Comparison of ENCODE assay signal across 9 cellular contexts in the genomic region with DNA sequence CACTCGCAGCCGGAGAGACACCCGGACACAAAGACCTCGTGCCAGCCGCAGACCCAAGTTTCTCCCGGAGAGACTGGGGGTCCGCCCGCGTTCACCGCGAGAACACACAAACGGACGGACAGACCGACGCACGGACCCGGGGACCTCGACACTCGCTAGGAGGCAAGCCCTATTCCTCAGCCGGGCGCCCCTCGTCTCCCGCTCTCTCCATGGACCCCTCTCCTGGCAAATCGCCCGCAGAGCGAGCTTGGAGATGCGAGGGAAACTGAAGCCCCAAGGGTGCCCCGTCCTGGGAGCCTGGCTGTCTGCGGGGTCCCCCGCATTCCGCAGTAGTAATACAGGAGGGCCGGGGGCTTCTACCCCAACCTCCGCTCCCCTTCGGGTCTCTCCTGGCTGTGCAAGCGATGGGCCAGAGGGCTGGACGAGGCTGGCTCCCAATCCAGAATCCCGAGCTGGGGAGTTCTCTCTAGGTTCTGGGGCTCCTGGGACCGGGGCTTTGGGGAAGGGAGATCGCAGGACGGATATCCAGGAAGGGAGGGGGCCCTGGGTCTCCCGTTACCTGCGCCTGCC. TPM values are rescaled to one million over a fixed set of nuclear protein-coding genes. Genes with fewer than 3 reads are reported as not detected.
A peak's percentile ranks its signal among the peaks of the same experiment; 100 is the strongest.
DNase-seq lines count a peak whose midpoint lies in the region; ATAC-seq and TF ChIP-seq lines count a peak whose summit lies in the region.
"Had no signal": no experiment of that assay in that cellular context is flagged by ENCODE, and none has a peak within 500 bp of the region (broad histone marks: within the 10 kb centered on the region; RNA-seq: fewer than 3 reads in every experiment).

No MANE protein-coding gene starts in this region.

- no peak for TF ChIP-seq EP300 in gastroesophageal sphincter (IDR thresholded peaks at IDR 0.05)

- CTCF ChIA-PET in RWPE1 (lab: Yijun Ruan, JAX), result interaction anchor here (0.9 kb wide), 1 partner anchor 12 kb away, joined by 3 read pairs; no protein-coding TSS in a partner anchor

- WGBS in gastroesophageal sphincter (ENCODE audit: low coverage in 1 of 2), 2 donors, result 0% methylated on average over 5 of the region's 42 CpGs; no CpG with 5 or more reads in 1 of the 2 donors
- 0 to 1% (median 0%) methylated on average over 33 to 42 of the region's 42 CpGs for WGBS in psoas muscle, 3 donors

- no peak for TF ChIP-seq POLR2A in gastroesophageal sphincter (IDR thresholded peaks at IDR 0.05)

- H3K9me3 ChIP-seq in gastroesophageal sphincter, result no peaks in the 10 kb centered on the region
- H3K9me3 ChIP-seq in psoas muscle, result no peaks in the 10 kb centered on the region

- intact Hi-C loops in psoas muscle (cut with DNase I), result loop anchor here in 1 of 2 donors (5.0 to 10.0 kb wide), 2 partner anchors 118 to 171 kb away; no protein-coding TSS in a partner anchor

- ATAC-seq in gastroesophageal sphincter, result no peak
- peak in 3 of 4 donors; percentile 6 to 28 (median 8) for ATAC-seq in psoas muscle
- no peak for ATAC-seq in GM19328 (IDR thresholded peaks at IDR 0.05; ENCODE audit: unreplicated experiment)
- ATAC-seq in HG02588 (IDR thresholded peaks at IDR 0.05; ENCODE audit: unreplicated experiment), result no peak

- peak overlapping the region; percentile 8 to 54 for H3K4me3 ChIP-seq in gastroesophageal sphincter
- peak overlapping the region; percentile 67 for H3K4me3 ChIP-seq in psoas muscle

- TF ChIP-seq CTCF in gastroesophageal sphincter (IDR thresholded peaks at IDR 0.05), result no peak
- no peak for TF ChIP-seq CTCF in psoas muscle (IDR thresholded peaks at IDR 0.05)
- no peak for TF ChIP-seq CTCF in RWPE1 (conservative IDR thresholded peaks at IDR 0.05; ENCODE audit: low read depth)

- peak; percentile 63 for DNase-seq in D341Med (ENCODE audit: low spot score)
- peak; percentile 61 for DNase-seq in NCI-H526 treated with DMSO at 0.1 percent for 48 hours (lab: John Stamatoyannopoulos, UW)
- DNase-seq in psoas muscle, result peak in 1 of 2 donors; percentile 56
- no peak for DNase-seq in RWPE1 (ENCODE audit: low spot score)
- DNase-seq in GF-D8 (lab: John Stamatoyannopoulos, UW), result no peak

- H3K4me1 ChIP-seq in gastroesophageal sphincter, result peaks cover 0 to 35% (median 22%) of the 10 kb centered on the region in 3 donors
- peaks cover 20% of the 10 kb centered on the region for H3K4me1 ChIP-seq in psoas muscle

- no peaks in the 10 kb centered on the region for H3K36me3 ChIP-seq in gastroesophageal sphincter
- H3K36me3 ChIP-seq in psoas muscle (ENCODE audit: insufficient read depth in 1 of 2, low read depth in 1 of 2), result no peaks in the 10 kb centered on the region

- POLR2A ChIA-PET in RWPE1 (lab: Yijun Ruan, JAX; ENCODE audit: low non-redundant PET), result no interaction called here

- H3K27me3 ChIP-seq in gastroesophageal sphincter (peaks cover 95% of the 10 kb centered on the region), psoas muscle (ENCODE audit: insufficient read depth in 3 of 3, low read length in 2 of 3) (peaks cover 2 to 62% (median 44%) of the 10 kb centered on the region in 3 donors)

- H3K27ac ChIP-seq in gastroesophageal sphincter, result no peak overlapping the region
- H3K27ac ChIP-seq in psoas muscle, result no peak overlapping the region
- no peak overlapping the region for H3K27ac ChIP-seq in RWPE1

RNA-seq across cellular contexts. Expression of gene SYT6, which starts 0.5 kb away (rescaled TPM):
- total RNA-seq in gastroesophageal sphincter, result 1 to 10 TPM in 1 of 4 donors, not detected in 3; 2.0 TPM
- total RNA-seq in psoas muscle, result under 1 TPM; 0.10 to 0.81 (median 0.47) TPM
- polyA plus RNA-seq in psoas muscle, result under 1 TPM; 0.03 to 0.42 (median 0.10) TPM
- polyA plus RNA-seq: liver had no signal

Comparison
In these comparisons a context has a peak if more than half of its experiments do, and no peak if none do; other contexts are left out.
1. DNase-seq: peak in D341Med (single experiment) and NCI-H526 treated with DMSO at 0.1 percent for 48 hours (single experiment); none in RWPE1 (single experiment) and GF-D8 (single experiment).
2. ATAC-seq: peak in psoas muscle (3 of 4); none in gastroesophageal sphincter (single experiment), GM19328 (single experiment) and HG02588 (single experiment).